In the genomic region with DNA sequence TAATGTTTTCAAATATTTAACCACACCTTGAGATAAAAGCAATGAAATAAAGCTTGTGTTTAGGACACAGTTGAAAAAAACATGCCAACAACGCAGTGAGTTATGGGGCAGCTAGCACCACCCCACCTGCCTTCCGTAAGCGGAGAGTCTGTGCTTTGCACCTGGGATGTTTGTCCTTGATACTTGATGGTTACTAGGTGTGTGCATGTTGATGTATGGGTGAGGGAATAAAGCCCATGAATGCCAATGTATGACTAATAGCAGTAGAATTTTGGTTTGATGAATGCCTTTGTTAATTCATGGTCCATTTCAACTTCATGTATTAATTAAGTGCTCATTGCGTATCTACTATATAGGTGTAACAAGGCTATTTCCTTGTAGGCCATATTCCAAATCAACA, we compare ENCODE assay signal across 19 cellular contexts.
DNase-seq lines count a peak whose midpoint lies in the region; ATAC-seq and TF ChIP-seq lines count a peak whose summit lies in the region.
"Had no signal": no experiment of that assay in that cellular context is flagged by ENCODE, and none has a peak within 500 bp of the region (broad histone marks: within the 10 kb centered on the region; RNA-seq: fewer than 3 reads in every experiment).

No MANE protein-coding gene starts in this region.

- no peak overlapping the region for H3K9ac ChIP-seq in mesenchymal stem cell (ENCODE audit: low read length)

- H2AFZ ChIP-seq in mesenchymal stem cell (ENCODE audit: low read depth, low read length), result no peak overlapping the region

- TF ChIP-seq CTCF in epithelial cell of proximal tubule (conservative IDR thresholded peaks at IDR 0.05; ENCODE audit: low read depth, low read length) (no peak), mucosa of descending colon (IDR thresholded peaks at IDR 0.05) (no peak)

- no peak overlapping the region for H3K4me2 ChIP-seq in mesenchymal stem cell (ENCODE audit: low read length, poor library complexity, severe bottlenecking)

- in situ Hi-C loops in Caki2 (cut with HindIII; ENCODE audit: low pct_unique_long_range_greater_than_20kb, low sequenced_read_pairs), result no loop called here

- no peak overlapping the region for H2BK15ac ChIP-seq in mesenchymal stem cell (ENCODE audit: low read depth, poor library complexity, severe bottlenecking)

- H4K91ac ChIP-seq in mesenchymal stem cell (ENCODE audit: low read length), result no peak overlapping the region

- no peak overlapping the region for H3K4ac ChIP-seq in mesenchymal stem cell (ENCODE audit: low read depth in 1 of 2, low read length in 2 of 2)

- 94% methylated on average over 3 of the region's 4 CpGs for WGBS in mesenchymal stem cell

- ATAC-seq in mucosa of descending colon (peak; percentile 88), GM21528 (IDR thresholded peaks at IDR 0.05; ENCODE audit: low FRiP score, unreplicated experiment) (no peak)
- ATAC-seq: activated CD4-positive, alpha-beta T cell treated with anti-CD3 and anti-CD28 coated beads for 36 hours had no signal

- H3K9me3 ChIP-seq in mucosa of descending colon (no peaks in the 10 kb centered on the region), mesenchymal stem cell (ENCODE audit: control insufficient read depth, low read length) (no peaks in the 10 kb centered on the region)
- H3K9me3 ChIP-seq: adrenal gland, neutrophil had no signal

- H3K4me1 ChIP-seq in mucosa of descending colon (ENCODE audit: low read depth) (no peaks in the 10 kb centered on the region), mesenchymal stem cell (ENCODE audit: control insufficient read depth, insufficient read depth, low read depth, low read length) (peaks cover 3% of the 10 kb centered on the region)

- no peak overlapping the region for H2BK5ac ChIP-seq in mesenchymal stem cell (ENCODE audit: low read depth, low read length, poor library complexity, severe bottlenecking)

- no peak overlapping the region for H2AK5ac ChIP-seq in mesenchymal stem cell (ENCODE audit: low read length, severe bottlenecking)

- intact Hi-C loops in mucosa of descending colon (cut with DNase I, micrococcal nuclease), result no loop called here

- no peak overlapping the region for H3K27ac ChIP-seq in mesenchymal stem cell (ENCODE audit: low read length, poor library complexity, severe bottlenecking)
- H3K27ac ChIP-seq: adrenal gland, neutrophil had no signal

- no peaks in the 10 kb centered on the region for H3K36me3 ChIP-seq in mucosa of descending colon (ENCODE audit: low read depth)
- no peaks in the 10 kb centered on the region for H3K36me3 ChIP-seq in mesenchymal stem cell (ENCODE audit: control insufficient read depth in 1 of 2, insufficient read depth in 2 of 2, low read depth in 1 of 2, low read length in 2 of 2)
- H3K36me3 ChIP-seq: adrenal gland, neutrophil had no signal

- no peaks in the 10 kb centered on the region for H3K27me3 ChIP-seq in mesenchymal stem cell (ENCODE audit: control insufficient read depth in 1 of 2, insufficient read depth in 1 of 2, low read length in 2 of 2)
- H3K27me3 ChIP-seq: adrenal gland, neutrophil had no signal

- no peak overlapping the region for H3K23ac ChIP-seq in mesenchymal stem cell (ENCODE audit: low read length in 2 of 2)

- DNase-seq in Caki2 (ENCODE audit: low read depth), result peak; percentile 76
- peak; percentile 2 for DNase-seq in NCI-H774 (lab: John Stamatoyannopoulos, UW)
- peak; percentile 31 for DNase-seq in epithelial cell of proximal tubule (ENCODE audit: low read depth)
- DNase-seq in mucosa of descending colon, result no peak
- no peak for DNase-seq in AG20443 (ENCODE audit: low spot score)
- DNase-seq in activated naive CD4-positive, alpha-beta T cell treated with anti-CD3 and anti-CD28 coated beads, Interleukin-2, amount 50 U/mL, for 16 hours, result no peak
- DNase-seq in mesenchymal stem cell, result no peak
- DNase-seq: activated CD4-positive, alpha-beta T cell treated with anti-CD3 and anti-CD28 coated beads for 36 hours; activated effector memory CD4-positive, alpha-beta T cell treated with Interleukin-2 at 50 U/mL for 16 hours; adrenal gland; CD4-positive, alpha-beta memory T cell; effector CD8-positive, alpha-beta T cell; HFFc6; kidney; NCI-H1105; retina; stimulated activated naive CD4-positive, alpha-beta T cell treated with Interleukin-2 at 50 U/mL for 16 hours had no signal

- H3K79me1 ChIP-seq in mesenchymal stem cell (replicated peaks; ENCODE audit: low read length, poor library complexity, severe bottlenecking), result no peaks in the 10 kb centered on the region

- no peak overlapping the region for H3K4me3 ChIP-seq in epithelial cell of proximal tubule (ENCODE audit: low read depth, low read length)
- H3K4me3 ChIP-seq in mucosa of descending colon, result no peak overlapping the region
- no peak overlapping the region for H3K4me3 ChIP-seq in mesenchymal stem cell (ENCODE audit: insufficient read depth in 1 of 2, low read depth in 1 of 2, low read length in 2 of 2)
- H3K4me3 ChIP-seq: adrenal gland had no signal

- no peak overlapping the region for H2BK12ac ChIP-seq in mesenchymal stem cell (ENCODE audit: low read length in 2 of 2)

- H2BK120ac ChIP-seq in mesenchymal stem cell (ENCODE audit: low read depth, low read length), result no peak overlapping the region

- H3K14ac ChIP-seq in mesenchymal stem cell (ENCODE audit: low read length in 2 of 2), result no peak overlapping the region

- no peak overlapping the region for H4K8ac ChIP-seq in mesenchymal stem cell (ENCODE audit: low read length)

- H3K18ac ChIP-seq in mesenchymal stem cell (ENCODE audit: low read depth in 1 of 2, low read length in 2 of 2), result no peak overlapping the region

Comparison
In these comparisons a context has a peak if more than half of its experiments do, and no peak if none do; other contexts are left out.
1. DNase-seq: peak in Caki2 (single experiment), NCI-H774 (single experiment) and epithelial cell of proximal tubule (single experiment); none in mucosa of descending colon (0 of 3), AG20443 (single experiment), activated naive CD4-positive, alpha-beta T cell treated with anti-CD3 and anti-CD28 coated beads, Interleukin-2, amount 50 U/mL, for 16 hours (single experiment) and mesenchymal stem cell (single experiment).